8 cellular contexts compared by ENCODE assay signal in genomic region chr10:68406815-68407585, GRCh38. TPM values are rescaled to one million over a fixed set of nuclear protein-coding genes. Genes with fewer than 3 reads are reported as not detected.
DNase-seq lines count a peak whose midpoint lies in the region; ATAC-seq, FAIRE-seq and TF ChIP-seq lines count a peak whose summit lies in the region.

Gene RUFY2, minus strand, starts transcription at chr10:68407277. Its CDS starts 88 bp downstream, at chr10:68407189.

- H3K79me2 ChIP-seq in H1 (ENCODE audit: control insufficient read depth in 1 of 2, insufficient read depth in 2 of 2, low read length in 2 of 2): peaks cover 0 to 29% of the 10 kb centered on the region in 2 experiments; a peak in 2 of 4 replicates

- H3K9ac ChIP-seq in H1 (replicated peaks in 1 of 4; ENCODE audit: extremely low read depth in 1 of 4, low read depth in 3 of 4, low read length in 3 of 4): peak within 1 kb of the TSS; percentile 79 to 88 (median 84); a peak in 6 of 7 replicates

- peak; percentile 68 to 79 (median 76) for DNase-seq in CD4-positive, CD25-positive, alpha-beta regulatory T cell
- DNase-seq in GM19239 (ENCODE audit: insufficient read length, low spot score) (peak; percentile 86), NCI-H82 (lab: John Stamatoyannopoulos, UW) (peak; percentile 87), H1 (ENCODE audit: low read depth in 1 of 2, low spot score in 2 of 2) (peak; percentile 34 to 91), mesenteric fat pad (ENCODE audit: low spot score) (peak; percentile 93)
- peak; percentile 45 to 58 for DNase-seq in activated CD8-positive, alpha-beta memory T cell treated with anti-CD3 and anti-CD28 coated beads for 4 hours (ENCODE audit: low read depth in 2 of 2)
- DNase-seq in stimulated activated CD8-positive, alpha-beta memory T cell treated with anti-CD3 and anti-CD28 coated beads, Interleukin-15, amount 100 ng/mL, for 24 hours (ENCODE audit: low read depth): peak; percentile 71

- H3K4me3 Mint-ChIP-seq in CD4-positive, CD25-positive, alpha-beta regulatory T cell: peak within 1 kb of the TSS; percentile 88 to 97 (median 92)

- peak within 1 kb of the TSS; percentile 77 to 86 (median 80) for H3K27ac Mint-ChIP-seq in CD4-positive, CD25-positive, alpha-beta regulatory T cell

- no peak within 1 kb of the TSS for H3K4ac ChIP-seq in H1 (replicated peaks; ENCODE audit: insufficient read length, low read depth, low read length)

- peak within 1 kb of the TSS; percentile 91 for H4K91ac ChIP-seq in H1 (replicated peaks; ENCODE audit: insufficient read length, low read length)

- peak; percentile 77 to 90 (median 83) for TF ChIP-seq CTCF in H1 (IDR thresholded peaks at IDR 0.05; ENCODE audit: control extremely low read depth in 1 of 3, insufficient read depth in 1 of 3, low read depth in 1 of 3, low read length in 3 of 3)

- H3K4me3 ChIP-seq in CD4-positive, CD25-positive, alpha-beta regulatory T cell (ENCODE audit: low read depth, low read length): peak within 1 kb of the TSS; percentile 94
- H3K4me3 ChIP-seq in H1 (ENCODE audit: extremely low read depth in 1 of 4, insufficient read depth in 2 of 4, low read depth in 3 of 4, low read length in 4 of 4): peak within 1 kb of the TSS; percentile 72 to 86 (median 74)

- no peaks in the 10 kb centered on the region for H3K27me3 Mint-ChIP-seq in CD4-positive, CD25-positive, alpha-beta regulatory T cell

- H2BK15ac ChIP-seq in H1 (ENCODE audit: low read length): no peak within 1 kb of the TSS

- WGBS in H1 (ENCODE audit: extremely low coverage in 1 of 2, insufficient coverage in 1 of 2, insufficient read length in 1 of 2, insufficient replicate concordance in 2 of 2, low coverage in 1 of 2, low lambda C conversion rate in 2 of 2, missing lambda C conversion rate in 1 of 2), 2 experiments: 1% methylated on average over 28 of the region's 84 CpGs; no CpG with 5 or more reads in 1 of the 2 experiments

- TF ChIP-seq RAD21 in H1 (IDR thresholded peaks at IDR 0.05 in 1 of 2, conservative IDR thresholded peaks at IDR 0.05 in 1 of 2; ENCODE audit: low read depth in 2 of 2, low read length in 2 of 2): peak in 1 of 2 experiments; percentile 26; a peak in 1 of 4 replicates

- H3K18ac ChIP-seq in H1 (ENCODE audit: extremely low read depth, low read length): peak within 1 kb of the TSS; percentile 90

- peak; percentile 95 to 97 for ATAC-seq in CD4-positive, CD25-positive, alpha-beta regulatory T cell (ENCODE audit: low read depth in 2 of 2)
- peak; percentile 93 for ATAC-seq in HG03442 (IDR thresholded peaks at IDR 0.05; ENCODE audit: unreplicated experiment)

- H3K14ac ChIP-seq in H1 (ENCODE audit: insufficient read length): no peak within 1 kb of the TSS

- H3K79me1 ChIP-seq in H1 (ENCODE audit: low read depth, low read length): no peaks in the 10 kb centered on the region; the same call in 1 of the 2 replicates

- peaks cover 12% of the 10 kb centered on the region for H3K4me1 ChIP-seq in CD4-positive, CD25-positive, alpha-beta regulatory T cell (ENCODE audit: control insufficient read depth, insufficient read depth, low read length, poor library complexity, severe bottlenecking)
- peaks cover 0 to 4% (median 0%) of the 10 kb centered on the region in 4 experiments; a peak in 2 of 7 replicates for H3K4me1 ChIP-seq in H1 (replicated peaks in 1 of 4; ENCODE audit: control insufficient read depth in 3 of 4, insufficient read depth in 4 of 4, low read length in 3 of 4)

- H3K9me3 Mint-ChIP-seq in CD4-positive, CD25-positive, alpha-beta regulatory T cell: no peaks in the 10 kb centered on the region

- H3K9me3 ChIP-seq in CD4-positive, CD25-positive, alpha-beta regulatory T cell (ENCODE audit: control insufficient read depth in 2 of 2, low read length in 2 of 2): no peaks in the 10 kb centered on the region
- no peaks in the 10 kb centered on the region for H3K9me3 ChIP-seq in H1 (ENCODE audit: insufficient read depth in 2 of 2, low read depth in 1 of 2, low read length in 1 of 2)

- no peaks in the 10 kb centered on the region for H3K36me3 Mint-ChIP-seq in CD4-positive, CD25-positive, alpha-beta regulatory T cell

- H2BK5ac ChIP-seq in H1 (ENCODE audit: low read depth, low read length): peak within 1 kb of the TSS; percentile 53; the same call in 1 of the 2 replicates

- no peak for TF ChIP-seq EP300 in H1 (IDR thresholded peaks at IDR 0.05; ENCODE audit: borderline replicate concordance in 1 of 2, low read depth in 2 of 2, low read length in 2 of 2)

- FAIRE-seq in GM19239 (lab: Jason Lieb, UNC) (peak; percentile 63), H1 (lab: Jason Lieb, UNC) (no peak)

- no peaks in the 10 kb centered on the region for H3K27me3 ChIP-seq in CD4-positive, CD25-positive, alpha-beta regulatory T cell (ENCODE audit: control insufficient read depth, insufficient read depth, low read length)
- no peaks in the 10 kb centered on the region for H3K27me3 ChIP-seq in H1 (replicated peaks in 1 of 4; ENCODE audit: control insufficient read depth in 3 of 4, extremely low read depth in 1 of 4, insufficient read depth in 3 of 4, low read length in 3 of 4)

- H2BK12ac ChIP-seq in H1 (ENCODE audit: low read depth, low read length): peak within 1 kb of the TSS; percentile 65; the same call in 1 of the 2 replicates

- peak within 1 kb of the TSS; percentile 95 for H4K8ac ChIP-seq in H1 (ENCODE audit: extremely low read depth, insufficient read depth, low read length)

- H4K20me1 ChIP-seq in H1 (replicated peaks in 1 of 2; ENCODE audit: control insufficient read depth in 1 of 2, insufficient read depth in 2 of 2, low read length in 2 of 2): no peaks in the 10 kb centered on the region

- no peak within 1 kb of the TSS for H2BK20ac ChIP-seq in H1 (ENCODE audit: low read length)

- peak within 1 kb of the TSS; percentile 93 for H3K56ac ChIP-seq in H1 (replicated peaks; ENCODE audit: insufficient read length, low read depth, low read length)

- CTCF ChIA-PET in H1 (lab: Charles Lee; ENCODE audit: partially characterized antibody): interaction anchor here (0.7 to 1.4 kb wide), 5 partner anchors 26 to 430 kb away, joined by 3 read pairs; no protein-coding TSS in a partner anchor

- H3K4me2 ChIP-seq in H1 (ENCODE audit: insufficient read depth in 1 of 2, low read depth in 2 of 2, low read length in 2 of 2): peak within 1 kb of the TSS; percentile 84 to 89

- no peak within 1 kb of the TSS for H3K23ac ChIP-seq in H1 (ENCODE audit: insufficient read length)

- peak; percentile 21 to 59; a peak in 2 of 3 replicates for TF ChIP-seq POLR2A in H1 (IDR thresholded peaks at IDR 0.05; ENCODE audit: control extremely low read depth in 1 of 2, low read depth in 2 of 2, low read length in 2 of 2)

- no peak within 1 kb of the TSS for H2AK5ac ChIP-seq in H1 (ENCODE audit: low read depth, low read length)

- peak within 1 kb of the TSS; percentile 60 for H3K27ac ChIP-seq in CD4-positive, CD25-positive, alpha-beta regulatory T cell (ENCODE audit: insufficient read depth, low read length, poor library complexity, severe bottlenecking)
- peak within 1 kb of the TSS; percentile 88 for H3K27ac ChIP-seq in H1 (ENCODE audit: low read depth, low read length)

- POLR2A ChIA-PET in H1 (lab: Charles Lee; ENCODE audit: partially characterized antibody): interaction anchor here (0.6 to 2.9 kb wide), 11 partner anchors 14 to 548 kb away, joined by 3 to 17 read pairs (median 4); partner anchors contain the start of genes CCAR1, DDX21, HNRNPH3 and PBLD

- H3K4me1 Mint-ChIP-seq in CD4-positive, CD25-positive, alpha-beta regulatory T cell: peaks cover 8 to 25% (median 13%) of the 10 kb centered on the region in 4 donors

- H2BK120ac ChIP-seq in H1 (replicated peaks; ENCODE audit: low read depth, low read length): peak within 1 kb of the TSS; percentile 54

- H2AFZ ChIP-seq in H1 (ENCODE audit: low read length): peak within 1 kb of the TSS; percentile 90

- H4K5ac ChIP-seq in H1 (ENCODE audit: insufficient read length, low read depth, low read length): peak within 1 kb of the TSS; percentile 98

- no peaks in the 10 kb centered on the region for H3K36me3 ChIP-seq in CD4-positive, CD25-positive, alpha-beta regulatory T cell (ENCODE audit: control insufficient read depth, insufficient read depth, low read length)
- H3K36me3 ChIP-seq in H1 (ENCODE audit: control insufficient read depth in 2 of 4, insufficient read depth in 4 of 4, low read length in 3 of 4): no peaks in the 10 kb centered on the region

- H3K23me2 ChIP-seq in H1 (ENCODE audit: low read depth, low read length): peaks cover 6% of the 10 kb centered on the region; the same call in 1 of the 2 replicates

TF ChIP-seq in H1, 55 proteins besides CTCF, POLR2A, EP300 and RAD21 (continues in another document):
- no peak for TF ChIP-seq CHD1 (IDR thresholded peaks at IDR 0.05; ENCODE audit: low read depth, low read length)
- TF ChIP-seq E2F6 (IDR thresholded peaks at IDR 0.05): peak; percentile 75
- no peak for TF ChIP-seq NANOG (IDR thresholded peaks at IDR 0.05; ENCODE audit: insufficient read depth, low read depth, low read length, poor library complexity, severe bottlenecking)
- TF ChIP-seq HDAC2 (IDR thresholded peaks at IDR 0.05; ENCODE audit: borderline replicate concordance in 1 of 2, low read depth in 2 of 2, low read length in 2 of 2): peak in 1 of 2 experiments; percentile 22; a peak in 2 of 4 replicates
- TF ChIP-seq POLR2AphosphoS5 (IDR thresholded peaks at IDR 0.05; ENCODE audit: low read depth, low read length): peak; percentile 55
- TF ChIP-seq EZH2 (IDR thresholded peaks at IDR 0.05; ENCODE audit: low read depth, low read length, severe bottlenecking): no peak
- no peak for TF ChIP-seq KDM4A (IDR thresholded peaks at IDR 0.05; ENCODE audit: low read depth, low read length, severe bottlenecking)
- peak; percentile 72 for TF ChIP-seq TAF1 (IDR thresholded peaks at IDR 0.05; ENCODE audit: low read depth, low read length)

RNA-seq across cellular contexts. Expression of gene RUFY2, which starts in this region (rescaled TPM):
- 18.9 TPM for total RNA-seq in CD4-positive, CD25-positive, alpha-beta regulatory T cell
- polyA plus RNA-seq in CD4-positive, CD25-positive, alpha-beta regulatory T cell: 1 to 10 TPM; 4.5 to 8.1 (median 6.8) TPM
- 11.4 and 12.0 TPM in 2 replicates for total RNA-seq in H1 (2021; fragmentation: NEBNext Ultra II Directional; extraction: Animal tissue kit (Norgen Biotek cat#: 25700))
- polyA plus RNA-seq in H1 (2011; rRNA removed): 2.4 and 3.4 TPM in 2 replicates
- 4.4 TPM for polyA plus RNA-seq in H1 (2011; cell fraction: cytosol; rRNA removed)
- 2.8 TPM for polyA plus RNA-seq in H1 (2011; cell fraction: nucleus; rRNA removed)
- polyA plus RNA-seq in H1 (2012, experiment 1 of 2): 3.4 to 5.5 TPM (median 3.7 TPM) in 4 replicates
- 0.24 TPM for polyA plus RNA-seq in H1 (2012, experiment 2 of 2)
- 6.9 TPM for polyA plus RNA-seq in H1 (2013, experiment 1 of 2)
- polyA plus RNA-seq in H1 (2013, experiment 2 of 2): 6.8 TPM
- polyA minus RNA-seq in H1 (2011; rRNA and poly(A)+ RNA removed): 5.3 and 7.0 TPM in 2 replicates
- polyA minus RNA-seq in H1 (2011; cell fraction: cytosol; rRNA and poly(A)+ RNA removed): 7.1 TPM
- polyA minus RNA-seq in H1 (2011; cell fraction: nucleus; rRNA and poly(A)+ RNA removed): 16.5 TPM
- 21.2 TPM for total RNA-seq in mesenteric fat pad

Comparison
In these comparisons a context has a peak if more than half of its experiments do, and no peak if none do; other contexts are left out.
1. Peak in every context shown above with its lines: DNase-seq, ATAC-seq, H3K4me3 ChIP-seq and H3K27ac ChIP-seq.